8 cellular contexts compared by ENCODE assay signal in the genomic region with DNA sequence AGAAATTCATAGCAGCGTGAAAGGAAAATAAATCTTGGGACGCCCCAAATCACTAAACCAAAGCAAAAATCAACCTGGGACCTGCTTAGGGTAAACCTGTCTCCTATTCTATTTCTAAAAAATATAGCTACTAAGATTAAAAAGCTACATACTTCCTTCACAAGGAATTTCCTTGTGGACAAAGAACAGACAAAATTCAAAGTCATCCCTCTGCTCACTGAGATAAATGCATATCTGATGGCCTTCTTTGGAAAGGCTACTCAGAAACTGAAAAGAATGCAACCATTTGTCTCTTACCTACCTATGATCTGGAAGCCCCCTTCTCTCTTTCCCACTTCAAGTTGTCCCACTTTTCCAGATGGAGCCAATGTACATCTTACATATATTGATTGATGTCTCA.
"Had no signal": no experiment of that assay in that cellular context is flagged by ENCODE, and none has a peak within 500 bp of the region (broad histone marks: within the 10 kb centered on the region; RNA-seq: fewer than 3 reads in every experiment).

No MANE protein-coding gene starts in this region.

- H3K4me3 ChIP-seq: GM12878 had no signal

- FAIRE-seq: G401.6, GM12878, GM12891, GM12892, GM18507, GM19239 had no signal

- DNase-seq: GDM1, GF-D8 had no signal

- ATAC-seq: GM12878 had no signal
